In the genomic region with DNA sequence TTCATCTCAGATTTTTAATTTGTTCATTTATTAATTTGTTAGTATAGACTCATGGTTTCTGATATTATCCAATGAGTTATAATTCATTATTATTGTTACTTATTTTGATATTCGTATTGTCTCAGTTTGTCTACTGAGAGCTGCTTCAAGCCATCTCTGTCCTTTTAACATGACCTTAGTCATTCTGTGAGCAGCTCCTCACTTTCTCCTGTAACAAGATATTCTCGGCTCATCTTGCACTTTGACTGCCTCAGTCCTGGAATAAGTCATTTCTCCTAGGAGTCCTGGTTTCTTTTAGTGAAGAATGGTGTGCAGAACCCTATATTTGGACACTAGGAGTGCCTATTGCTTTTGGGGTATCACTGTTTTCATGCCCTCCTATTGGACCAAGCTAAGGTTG, we compare ENCODE assay signal across 10 cellular contexts. TPM values are rescaled to one million over a fixed set of nuclear protein-coding genes. Genes with fewer than 3 reads are reported as not detected.
DNase-seq lines count a peak whose midpoint lies in the region; ATAC-seq and TF ChIP-seq lines count a peak whose summit lies in the region.
"Had no signal": no experiment of that assay in that cellular context is flagged by ENCODE, and none has a peak within 500 bp of the region (broad histone marks: within the 10 kb centered on the region; RNA-seq: fewer than 3 reads in every experiment).

No MANE protein-coding gene starts in this region.

- peaks cover 40% of the 10 kb centered on the region for H3K4me1 Mint-ChIP-seq in activated T-helper 2 cell treated with anti-CD3 and anti-CD28 coated beads, Interferon-gamma antibody, Interleukin-2, Interleukin-4, amounts not matched to agents 10 μg/mL and 5 μg/mL and 100 μg/mL, durations not matched to agents 14 hours and 24 hours and 36 hours (ENCODE audit: low read depth)

- peaks cover 37 to 38% of the 10 kb centered on the region in 2 donors for H3K36me3 Mint-ChIP-seq in activated naive CD4-positive, alpha-beta T cell treated with anti-CD3 and anti-CD28 coated beads, Interleukin-2, amount 50 U/mL, for 72 hours
- H3K36me3 Mint-ChIP-seq in activated T-helper 2 cell treated with anti-CD3 and anti-CD28 coated beads, Interferon-gamma antibody, Interleukin-2, Interleukin-4, amounts not matched to agents 10 μg/mL and 5 μg/mL and 100 μg/mL, durations not matched to agents 14 hours and 24 hours and 36 hours (ENCODE audit: low read depth), result peaks cover 78% of the 10 kb centered on the region

- H3K27ac ChIP-seq in thoracic aorta, result peak overlapping the region; percentile 67 to 68

- TF ChIP-seq CTCF in fibroblast of the aortic adventitia (IDR thresholded peaks at IDR 0.05; ENCODE audit: insufficient read depth, low read length), result no peak
- no peak for TF ChIP-seq CTCF in thoracic aorta (IDR thresholded peaks at IDR 0.05)

- H3K27me3 ChIP-seq in thoracic aorta (replicated peaks; ENCODE audit: insufficient read depth), result no peaks in the 10 kb centered on the region

- no peaks in the 10 kb centered on the region for H3K9me3 Mint-ChIP-seq in activated naive CD4-positive, alpha-beta T cell treated with anti-CD3 and anti-CD28 coated beads, Interleukin-2, amount 50 U/mL, for 72 hours
- H3K9me3 Mint-ChIP-seq in activated T-helper 2 cell treated with anti-CD3 and anti-CD28 coated beads, Interferon-gamma antibody, Interleukin-2, Interleukin-4, amounts not matched to agents 10 μg/mL and 5 μg/mL and 100 μg/mL, durations not matched to agents 14 hours and 24 hours and 36 hours, result no peaks in the 10 kb centered on the region
- H3K9me3 Mint-ChIP-seq: activated B cell treated with CpG ODN at 0.5 μM for 24 hours, type B pancreatic cell had no signal

- H3K9me3 ChIP-seq in thoracic aorta, result no peaks in the 10 kb centered on the region

- peak; percentile 63 to 75 for ATAC-seq in activated naive CD4-positive, alpha-beta T cell treated with anti-CD3 and anti-CD28 coated beads, Interleukin-2, amount 50 U/mL, for 72 hours
- ATAC-seq in thoracic aorta (ENCODE audit: insufficient number of reproducible peaks, low FRiP score, low read depth) (no peak), HG03175 (IDR thresholded peaks at IDR 0.05; ENCODE audit: unreplicated experiment) (no peak), GM21619 (IDR thresholded peaks at IDR 0.05; ENCODE audit: unreplicated experiment) (no peak)

- H3K4me3 Mint-ChIP-seq in activated T-helper 2 cell treated with anti-CD3 and anti-CD28 coated beads, Interferon-gamma antibody, Interleukin-2, Interleukin-4, amounts not matched to agents 10 μg/mL and 5 μg/mL and 100 μg/mL, durations not matched to agents 14 hours and 24 hours and 36 hours (ENCODE audit: low read depth), result no peak overlapping the region
- H3K4me3 Mint-ChIP-seq: activated B cell treated with CpG ODN at 0.5 μM for 24 hours had no signal

- intact Hi-C loops in activated T-helper 2 cell treated with anti-CD3 and anti-CD28 coated beads, Interferon-gamma antibody, Interleukin-2, Interleukin-4, amounts not matched to agents 10 μg/mL and 5 μg/mL and 100 μg/mL, durations not matched to agents 14 hours and 24 hours and 36 hours (cut with micrococcal nuclease), result no loop called here

- H3K36me3 ChIP-seq in thoracic aorta, result peaks cover 17% of the 10 kb centered on the region

- H3K4me3 ChIP-seq in fibroblast of the aortic adventitia (ENCODE audit: low read depth, low read length), result peak overlapping the region; percentile 3
- H3K4me3 ChIP-seq in thoracic aorta, result peak overlapping the region; percentile 59

- peak overlapping the region; percentile 89 for H3K27ac Mint-ChIP-seq in activated naive CD4-positive, alpha-beta T cell treated with anti-CD3 and anti-CD28 coated beads, Interleukin-2, amount 50 U/mL, for 72 hours
- H3K27ac Mint-ChIP-seq in activated T-helper 2 cell treated with anti-CD3 and anti-CD28 coated beads, Interferon-gamma antibody, Interleukin-2, Interleukin-4, amounts not matched to agents 10 μg/mL and 5 μg/mL and 100 μg/mL, durations not matched to agents 14 hours and 24 hours and 36 hours, result peak overlapping the region; percentile 0
- H3K27ac Mint-ChIP-seq: activated B cell treated with CpG ODN at 0.5 μM for 24 hours had no signal

- no peak for DNase-seq in activated naive CD4-positive, alpha-beta T cell treated with anti-CD3 and anti-CD28 coated beads, Interleukin-2, amount 50 U/mL, for 72 hours (ENCODE audit: low spot score in 2 of 2)
- no peak for DNase-seq in activated naive CD4-positive, alpha-beta T cell treated with anti-CD3 and anti-CD28 coated beads, Interleukin-2, amount 50 U/mL, for 16 hours
- no peak for DNase-seq in activated T-helper 2 cell treated with anti-CD3 and anti-CD28 coated beads, Interferon-gamma antibody, Interleukin-2, Interleukin-4, amounts not matched to agents 10 μg/mL and 5 μg/mL and 100 μg/mL, durations not matched to agents 14 hours and 24 hours and 36 hours (ENCODE audit: low spot score)
- DNase-seq in fibroblast of the aortic adventitia (ENCODE audit: low read depth), result no peak
- no peak for DNase-seq in thoracic aorta (ENCODE audit: low spot score)
- no peak for DNase-seq in NK-92 (lab: John Stamatoyannopoulos, UW; ENCODE audit: unreplicated experiment)
- DNase-seq: activated B cell treated with CpG ODN at 0.5 μM for 24 hours had no signal

- peaks cover 6 to 20% of the 10 kb centered on the region in 2 donors for H3K4me1 ChIP-seq in thoracic aorta (ENCODE audit: control insufficient read depth in 1 of 2, low read depth in 2 of 2)

- no peaks in the 10 kb centered on the region for H3K27me3 Mint-ChIP-seq in activated T-helper 2 cell treated with anti-CD3 and anti-CD28 coated beads, Interferon-gamma antibody, Interleukin-2, Interleukin-4, amounts not matched to agents 10 μg/mL and 5 μg/mL and 100 μg/mL, durations not matched to agents 14 hours and 24 hours and 36 hours (ENCODE audit: low read depth)
- H3K27me3 Mint-ChIP-seq: activated B cell treated with CpG ODN at 0.5 μM for 24 hours, type B pancreatic cell had no signal

RNA-seq across cellular contexts. Expression of gene ASB1, which starts 13.2 kb away (rescaled TPM):
- 10 to 100 TPM; 33.9 to 42.0 TPM for total RNA-seq in activated naive CD4-positive, alpha-beta T cell treated with anti-CD3 and anti-CD28 coated beads, Interleukin-2, amount 50 U/mL, for 72 hours
- 36.3 and 37.4 TPM in 2 replicates for total RNA-seq in activated T-helper 2 cell treated with anti-CD3 and anti-CD28 coated beads, Interferon-gamma antibody, Interleukin-2, Interleukin-4, amounts not matched to agents 10 μg/mL and 5 μg/mL and 100 μg/mL, durations not matched to agents 14 hours and 24 hours and 36 hours
- total RNA-seq in fibroblast of the aortic adventitia (ENCODE audit: low replicate concordance), result 18.5 and 45.5 TPM in 2 replicates
- total RNA-seq in thoracic aorta, result 10 to 100 TPM; 30.3 to 48.7 TPM

Comparison
In these comparisons a context has a peak if more than half of its experiments do, and no peak if none do; other contexts are left out.
1. ATAC-seq: peak in activated naive CD4-positive, alpha-beta T cell treated with anti-CD3 and anti-CD28 coated beads, Interleukin-2, amount 50 U/mL, for 72 hours (2 of 2); none in thoracic aorta (single experiment), HG03175 (single experiment) and GM21619 (single experiment).